ENCODE assay signal across 10 cellular contexts in genomic region chr2:31957748-31958717, GRCh38. TPM values are rescaled to one million over a fixed set of nuclear protein-coding genes. Genes with fewer than 3 reads are reported as not detected.
A peak's percentile ranks its signal among the peaks of the same experiment; 100 is the strongest.
DNase-seq lines count a peak whose midpoint lies in the region; ATAC-seq and TF ChIP-seq lines count a peak whose summit lies in the region.
"Had no signal": no experiment of that assay in that cellular context is flagged by ENCODE, and none has a peak within 500 bp of the region (broad histone marks: within the 10 kb centered on the region; RNA-seq: fewer than 3 reads in every experiment).

No MANE protein-coding gene starts in this region.

- CTCF ChIA-PET in activated naive CD4-positive, alpha-beta T cell treated with anti-CD3 and anti-CD28 coated beads for 36 hours (lab: Charles Lee), result no interaction called here

- no peaks in the 10 kb centered on the region for H3K27me3 ChIP-seq in SU-DHL-6 (ENCODE audit: low read length)
- H3K27me3 ChIP-seq: upper lobe of left lung had no signal

- intact Hi-C loops in activated naive CD4-positive, alpha-beta T cell treated with anti-CD3 and anti-CD28 coated beads for 36 hours (cut with micrococcal nuclease), result no loop called here

- H3K79me2 ChIP-seq in SU-DHL-6 (ENCODE audit: insufficient read depth, low read length), result peaks cover 99% of the 10 kb centered on the region

- DNase-seq in activated naive CD4-positive, alpha-beta T cell treated with anti-CD3 and anti-CD28 coated beads, Interleukin-2, amount 50 U/mL, for 72 hours (ENCODE audit: low spot score in 2 of 2), result no peak
- no peak for DNase-seq in activated naive CD4-positive, alpha-beta T cell treated with anti-CD3 and anti-CD28 coated beads for 36 hours
- no peak for DNase-seq in effector memory CD8-positive, alpha-beta T cell
- DNase-seq in retina (no peak), NCI-H2227 treated with DMSO at 0.1 percent for 48 hours (lab: John Stamatoyannopoulos, UW) (no peak), SW 1271 (lab: John Stamatoyannopoulos, UW) (no peak)
- DNase-seq: effector CD8-positive, alpha-beta T cell; upper lobe of left lung had no signal

- H3K27ac Mint-ChIP-seq in activated naive CD4-positive, alpha-beta T cell treated with anti-CD3 and anti-CD28 coated beads, Interleukin-2, amount 50 U/mL, for 72 hours, result peak overlapping the region; percentile 49 to 83
- no peak overlapping the region for H3K27ac Mint-ChIP-seq in activated naive CD4-positive, alpha-beta T cell treated with anti-CD3 and anti-CD28 coated beads for 36 hours
- peak overlapping the region; percentile 62 to 68 for H3K27ac Mint-ChIP-seq in effector memory CD8-positive, alpha-beta T cell
- peak overlapping the region; percentile 46 for H3K27ac Mint-ChIP-seq in stimulated activated naive CD8-positive, alpha-beta T cell treated with anti-CD3 and anti-CD28 coated beads, Interleukin-15, Interleukin-2, amounts not matched to agents 100 ng/mL and 50 ng/mL, for 24 hours

- 0 out of 2 replicates have a peak, but pooled peaks cover 6% of the 10 kb centered on the region for H3F3A ChIP-seq in SU-DHL-6 (ENCODE audit: insufficient read depth)

- H2AFZ ChIP-seq in SU-DHL-6 (ENCODE audit: low read depth, low read length, severe bottlenecking), result no peak overlapping the region

- H3K9me3 ChIP-seq in SU-DHL-6 (ENCODE audit: insufficient read depth, low read length), result no peaks in the 10 kb centered on the region
- H3K9me3 ChIP-seq: upper lobe of left lung had no signal

- no peaks in the 10 kb centered on the region for H3K36me3 ChIP-seq in SU-DHL-6 (ENCODE audit: low read length)
- H3K36me3 ChIP-seq: upper lobe of left lung had no signal

- ATAC-seq in activated naive CD4-positive, alpha-beta T cell treated with anti-CD3 and anti-CD28 coated beads, Interleukin-2, amount 50 U/mL, for 72 hours, result peak; percentile 45 to 70
- peak; percentile 42 for ATAC-seq in effector memory CD8-positive, alpha-beta T cell (replicated peaks)

- H3K27me3 Mint-ChIP-seq in activated naive CD4-positive, alpha-beta T cell treated with anti-CD3 and anti-CD28 coated beads for 36 hours (ENCODE audit: low read depth), result no peaks in the 10 kb centered on the region
- no peaks in the 10 kb centered on the region for H3K27me3 Mint-ChIP-seq in effector memory CD8-positive, alpha-beta T cell
- H3K27me3 Mint-ChIP-seq in stimulated activated naive CD8-positive, alpha-beta T cell treated with anti-CD3 and anti-CD28 coated beads, Interleukin-15, Interleukin-2, amounts not matched to agents 100 ng/mL and 50 ng/mL, for 24 hours, result no peaks in the 10 kb centered on the region

- no peak overlapping the region for H3K4me3 Mint-ChIP-seq in activated naive CD4-positive, alpha-beta T cell treated with anti-CD3 and anti-CD28 coated beads for 36 hours
- peak overlapping the region; percentile 5 to 59 for H3K4me3 Mint-ChIP-seq in effector memory CD8-positive, alpha-beta T cell
- H3K4me3 Mint-ChIP-seq in stimulated activated naive CD8-positive, alpha-beta T cell treated with anti-CD3 and anti-CD28 coated beads, Interleukin-15, Interleukin-2, amounts not matched to agents 100 ng/mL and 50 ng/mL, for 24 hours, result no peak overlapping the region

- H4K20me1 ChIP-seq in SU-DHL-6 (ENCODE audit: low read depth, low read length), result peaks cover 5% of the 10 kb centered on the region

- H3K36me3 Mint-ChIP-seq in activated naive CD4-positive, alpha-beta T cell treated with anti-CD3 and anti-CD28 coated beads, Interleukin-2, amount 50 U/mL, for 72 hours, result peaks cover 0 to 7% of the 10 kb centered on the region in 2 donors
- peaks cover 21% of the 10 kb centered on the region for H3K36me3 Mint-ChIP-seq in activated naive CD4-positive, alpha-beta T cell treated with anti-CD3 and anti-CD28 coated beads for 36 hours (ENCODE audit: low read depth)
- peaks cover 10% of the 10 kb centered on the region for H3K36me3 Mint-ChIP-seq in effector memory CD8-positive, alpha-beta T cell (ENCODE audit: insufficient read depth)
- H3K36me3 Mint-ChIP-seq in stimulated activated naive CD8-positive, alpha-beta T cell treated with anti-CD3 and anti-CD28 coated beads, Interleukin-15, Interleukin-2, amounts not matched to agents 100 ng/mL and 50 ng/mL, for 24 hours (ENCODE audit: low read depth), result peaks cover 30% of the 10 kb centered on the region

- H3K4me3 ChIP-seq in SU-DHL-6 (ENCODE audit: insufficient read depth, low read length, poor library complexity, severe bottlenecking), result no peak overlapping the region

- peak overlapping the region; percentile 9; the same call in 1 of the 2 replicates for H3K27ac ChIP-seq in SU-DHL-6 (ENCODE audit: low read depth, low read length)

- no peaks in the 10 kb centered on the region for H3K9me2 ChIP-seq in SU-DHL-6 (replicated peaks; ENCODE audit: insufficient read depth, low read length)

- no peaks in the 10 kb centered on the region for H3K9me3 Mint-ChIP-seq in activated naive CD4-positive, alpha-beta T cell treated with anti-CD3 and anti-CD28 coated beads, Interleukin-2, amount 50 U/mL, for 72 hours
- no peaks in the 10 kb centered on the region for H3K9me3 Mint-ChIP-seq in activated naive CD4-positive, alpha-beta T cell treated with anti-CD3 and anti-CD28 coated beads for 36 hours
- H3K9me3 Mint-ChIP-seq in effector memory CD8-positive, alpha-beta T cell, result no peaks in the 10 kb centered on the region
- H3K9me3 Mint-ChIP-seq in stimulated activated naive CD8-positive, alpha-beta T cell treated with anti-CD3 and anti-CD28 coated beads, Interleukin-15, Interleukin-2, amounts not matched to agents 100 ng/mL and 50 ng/mL, for 24 hours, result no peaks in the 10 kb centered on the region

- no peak for TF ChIP-seq CTCF in SU-DHL-6 (IDR thresholded peaks at IDR 0.05; ENCODE audit: insufficient read depth, low read length, poor library complexity, severe bottlenecking)

- peaks cover 62% of the 10 kb centered on the region for H3K4me1 Mint-ChIP-seq in activated naive CD4-positive, alpha-beta T cell treated with anti-CD3 and anti-CD28 coated beads for 36 hours (ENCODE audit: low read depth)
- peaks cover 19 to 39% of the 10 kb centered on the region in 2 donors for H3K4me1 Mint-ChIP-seq in effector memory CD8-positive, alpha-beta T cell (ENCODE audit: low read depth in 2 of 2)
- H3K4me1 Mint-ChIP-seq in stimulated activated naive CD8-positive, alpha-beta T cell treated with anti-CD3 and anti-CD28 coated beads, Interleukin-15, Interleukin-2, amounts not matched to agents 100 ng/mL and 50 ng/mL, for 24 hours (ENCODE audit: low read depth), result peaks cover 58% of the 10 kb centered on the region

- H3K4me2 ChIP-seq in SU-DHL-6 (ENCODE audit: low read depth, low read length, poor library complexity, severe bottlenecking), result peak overlapping the region; percentile 29

- H3K9ac ChIP-seq in SU-DHL-6 (ENCODE audit: low read length), result no peak overlapping the region

RNA-seq across cellular contexts. Expression of gene MEMO1, which starts 52.8 kb away (rescaled TPM):
- 10 to 100 TPM; 51.0 to 56.6 TPM for total RNA-seq in activated naive CD4-positive, alpha-beta T cell treated with anti-CD3 and anti-CD28 coated beads, Interleukin-2, amount 50 U/mL, for 72 hours
- 10 to 100 TPM; 39.5 to 42.0 TPM for total RNA-seq in activated naive CD4-positive, alpha-beta T cell treated with anti-CD3 and anti-CD28 coated beads for 36 hours

Comparison
In these comparisons a context has a peak if more than half of its experiments do, and no peak if none do; other contexts are left out.
1. H3K4me3 Mint-ChIP-seq: peak in effector memory CD8-positive, alpha-beta T cell (2 of 2); none in activated naive CD4-positive, alpha-beta T cell treated with anti-CD3 and anti-CD28 coated beads for 36 hours (single experiment) and stimulated activated naive CD8-positive, alpha-beta T cell treated with anti-CD3 and anti-CD28 coated beads, Interleukin-15, Interleukin-2, amounts not matched to agents 100 ng/mL and 50 ng/mL, for 24 hours (single experiment).